23 cellular contexts compared by ENCODE assay signal in the genomic region with DNA sequence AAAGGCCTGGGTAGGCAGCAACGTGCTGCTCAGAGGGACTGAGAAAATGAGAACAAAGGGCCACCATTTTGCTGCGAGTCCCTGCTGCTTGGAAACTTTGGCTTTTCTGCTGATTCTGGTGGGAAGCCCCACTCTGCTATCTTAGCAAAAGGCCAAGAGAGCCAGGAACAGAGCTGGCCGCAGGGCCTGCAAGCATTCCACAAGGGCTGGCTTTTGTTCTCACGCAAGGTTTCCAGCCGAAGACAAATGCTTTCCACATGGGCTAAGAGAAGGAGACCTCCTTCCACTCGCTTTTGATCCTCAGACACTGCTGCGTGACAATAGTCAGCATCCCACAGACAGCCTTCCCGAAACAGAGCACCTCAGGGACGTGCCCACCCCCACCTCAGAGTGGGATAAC.
DNase-seq lines count a peak whose midpoint lies in the region; ATAC-seq and TF ChIP-seq lines count a peak whose summit lies in the region.
"Had no signal": no experiment of that assay in that cellular context is flagged by ENCODE, and none has a peak within 500 bp of the region (broad histone marks: within the 10 kb centered on the region; RNA-seq: fewer than 3 reads in every experiment).

No MANE protein-coding gene starts in this region.

- H3K18ac ChIP-seq in IMR-90 (ENCODE audit: low read depth, low read length), result no peak overlapping the region

- TF ChIP-seq POLR2A in IMR-90 (IDR thresholded peaks at IDR 0.05; ENCODE audit: low read depth, low read length), result no peak

- DNase-seq in DND-41 (no peak), IMR-90 (no peak), fibroblast of lung (ENCODE audit: low read depth in 2 of 2) (no peak), NCI-H1694 (lab: John Stamatoyannopoulos, UW) (no peak), mesothelial cell of epicardium (ENCODE audit: low spot score in 2 of 2, unreplicated experiment in 2 of 2) (no peak), GF-D8 (lab: John Stamatoyannopoulos, UW) (no peak)
- DNase-seq: activated CD4-positive, alpha-beta T cell treated with anti-CD3 and anti-CD28 coated beads for 1 hour; activated CD8-positive, alpha-beta T cell treated with anti-CD3 and anti-CD28 coated beads, Interleukin-2, amount 10 ng/mL, durations not matched to agents 7 days and 5 days; activated gamma-delta T cell; activated T-cell treated with anti-CD3 and anti-CD28 coated beads, Interleukin-2, amount 50 U/mL, for 1 hour; CD4-positive, CD25-positive, alpha-beta regulatory T cell; colonic mucosa; esophagus squamous epithelium; NCI-H187; NCI-H69; occipital lobe; substantia nigra had no signal

- no peaks in the 10 kb centered on the region for H4K20me1 ChIP-seq in DND-41 (ENCODE audit: insufficient read depth, low read length)
- H4K20me1 ChIP-seq in IMR-90 (ENCODE audit: insufficient read depth, low read length), result 0 out of 2 replicates have a peak, but pooled peaks cover 2% of the 10 kb centered on the region
- H4K20me1 ChIP-seq in fibroblast of lung (ENCODE audit: control insufficient read depth, extremely low read depth, insufficient read depth, low read length), result no peaks in the 10 kb centered on the region

- H2BK20ac ChIP-seq in IMR-90 (ENCODE audit: low read depth, low read length), result no peak overlapping the region

- in situ Hi-C loops in IMR-90 (cut with MboI; ENCODE audit: low sequenced_read_pairs), result no loop called here

- H2BK120ac ChIP-seq in IMR-90 (ENCODE audit: low read depth, low read length), result no peak overlapping the region

- H3K27me3 ChIP-seq in DND-41 (ENCODE audit: insufficient read depth, low read length, poor library complexity), result no peaks in the 10 kb centered on the region
- no peaks in the 10 kb centered on the region for H3K27me3 ChIP-seq in IMR-90 (ENCODE audit: control insufficient read depth, insufficient read depth, low read length)
- no peaks in the 10 kb centered on the region for H3K27me3 ChIP-seq in fibroblast of lung (ENCODE audit: control insufficient read depth, insufficient read depth, low read length)
- H3K27me3 ChIP-seq: colonic mucosa, esophagus squamous epithelium had no signal

- no peak overlapping the region for H3K27ac Mint-ChIP-seq in mesothelial cell of epicardium
- H3K27ac Mint-ChIP-seq: activated CD8-positive, alpha-beta T cell treated with anti-CD3 and anti-CD28 coated beads, Interleukin-2, amount 10 ng/mL, durations not matched to agents 7 days and 5 days; CD4-positive, CD25-positive, alpha-beta regulatory T cell; T-helper 1 cell treated with Interleukin-12 subunit alpha and Interleukin-12 subunit beta and Interleukin-4 antibody, amounts not matched to agents 30 μg/mL and 1 μg/mL, for 36 hours had no signal

- peaks cover 8% of the 10 kb centered on the region for H3K4me1 ChIP-seq in DND-41 (ENCODE audit: insufficient read depth, low read length)
- H3K4me1 ChIP-seq in IMR-90 (ENCODE audit: control insufficient read depth, insufficient read depth, low read length), result peaks cover 5% of the 10 kb centered on the region
- peaks cover 13% of the 10 kb centered on the region for H3K4me1 ChIP-seq in fibroblast of lung (ENCODE audit: control insufficient read depth, extremely low read depth, insufficient read depth, low read length)
- H3K4me1 ChIP-seq: colonic mucosa had no signal

- H2BK5ac ChIP-seq in IMR-90 (ENCODE audit: low read depth, low read length, poor library complexity, severe bottlenecking), result no peak overlapping the region

- no peaks in the 10 kb centered on the region for H3K79me2 ChIP-seq in DND-41 (ENCODE audit: insufficient read depth, low read length)
- H3K79me2 ChIP-seq in fibroblast of lung (ENCODE audit: control insufficient read depth, insufficient read depth, low read length), result no peaks in the 10 kb centered on the region

- H3K4me2 ChIP-seq in DND-41 (ENCODE audit: insufficient read depth, low read length) (no peak overlapping the region), IMR-90 (ENCODE audit: low read depth, low read length) (no peak overlapping the region), fibroblast of lung (ENCODE audit: extremely low read depth, insufficient read depth, low read length) (no peak overlapping the region)

- no peak overlapping the region for H2AK9ac ChIP-seq in IMR-90 (replicated peaks; ENCODE audit: low read depth, low read length, poor library complexity)

- H3K4me3 Mint-ChIP-seq in mesothelial cell of epicardium, result no peak overlapping the region
- H3K4me3 Mint-ChIP-seq: activated CD8-positive, alpha-beta T cell treated with anti-CD3 and anti-CD28 coated beads, Interleukin-2, amount 10 ng/mL, durations not matched to agents 7 days and 5 days; CD4-positive, CD25-positive, alpha-beta regulatory T cell; T-helper 1 cell treated with Interleukin-12 subunit alpha and Interleukin-12 subunit beta and Interleukin-4 antibody, amounts not matched to agents 30 μg/mL and 1 μg/mL, for 36 hours had no signal

- peaks cover 8% of the 10 kb centered on the region for H3K4me1 Mint-ChIP-seq in mesothelial cell of epicardium

- H2BK15ac ChIP-seq in IMR-90 (ENCODE audit: low read depth, low read length), result no peak overlapping the region

- no peak overlapping the region for H4K91ac ChIP-seq in IMR-90 (ENCODE audit: insufficient read depth, low read depth, low read length)

- BruUV-seq in IMR-90 (replicated peaks; lab: Mats Ljungman, UMichigan), result no TSS peak

- 0 out of 2 replicates have a peak, but pooled peaks cover 3% of the 10 kb centered on the region for H3K9me1 ChIP-seq in IMR-90 (ENCODE audit: insufficient read depth, low read length)

- H2AK5ac ChIP-seq in IMR-90 (ENCODE audit: low read depth, low read length), result 0 out of 2 replicates have a peak overlapping the region, but pooled peaks have one; percentile 8

- dilution Hi-C loops in IMR-90 (cut with HindIII; ENCODE audit: low sequenced_read_pairs, unreplicated experiment), result no loop called here

- no peak overlapping the region for H3K56ac ChIP-seq in IMR-90 (ENCODE audit: extremely low read depth, insufficient read depth, low read length)

- no peak overlapping the region for H3K14ac ChIP-seq in IMR-90 (replicated peaks; ENCODE audit: low read depth, low read length)

- TF ChIP-seq RAD21 in IMR-90 (IDR thresholded peaks at IDR 0.05; ENCODE audit: low read length), result no peak

- no peak overlapping the region for H3K23ac ChIP-seq in IMR-90 (ENCODE audit: low read depth, low read length)

- 0 out of 2 replicates have a peak overlapping the region, but pooled peaks have one; percentile 26 for H2AFZ ChIP-seq in DND-41 (ENCODE audit: low read depth, low read length)
- H2AFZ ChIP-seq in IMR-90 (replicated peaks; ENCODE audit: low read length, poor library complexity), result no peak overlapping the region
- peak overlapping the region; percentile 19 for H2AFZ ChIP-seq in fibroblast of lung (ENCODE audit: low read length)

- H3K27ac ChIP-seq in DND-41 (ENCODE audit: low read length), result no peak overlapping the region
- H3K27ac ChIP-seq in IMR-90 (ENCODE audit: insufficient read depth, low read length), result no peak overlapping the region
- H3K27ac ChIP-seq in fibroblast of lung (ENCODE audit: insufficient read depth, low read length), result peak overlapping the region; percentile 30
- H3K27ac ChIP-seq in skin epidermis, result peak overlapping the region in 20 of 21 experiments; percentile 3 to 91 (median 70)
- H3K27ac ChIP-seq: colonic mucosa, HL-60, RWPE1, SK-N-MC had no signal

- H3K36me3 ChIP-seq in DND-41 (ENCODE audit: insufficient read depth, low read length) (no peaks in the 10 kb centered on the region), IMR-90 (ENCODE audit: control insufficient read depth, insufficient read depth, low read length) (no peaks in the 10 kb centered on the region), fibroblast of lung (ENCODE audit: control insufficient read depth, insufficient read depth, low read length) (no peaks in the 10 kb centered on the region)
- H3K36me3 ChIP-seq: colonic mucosa, esophagus squamous epithelium had no signal

- no peak overlapping the region for H4K5ac ChIP-seq in IMR-90 (ENCODE audit: low read depth, low read length)

- CTCF ChIA-PET in IMR-90 (lab: Yijun Ruan, JAX), result no interaction called here

- TF ChIP-seq CTCF in DND-41 (IDR thresholded peaks at IDR 0.05; ENCODE audit: borderline replicate concordance, extremely low read depth, low read length, poor library complexity, severe bottlenecking) (no peak), IMR-90 (conservative IDR thresholded peaks at IDR 0.05; ENCODE audit: low read depth, low read length) (no peak), fibroblast of lung (conservative IDR thresholded peaks at IDR 0.05 in 1 of 2, IDR thresholded peaks at IDR 0.05 in 1 of 2; ENCODE audit: low read depth in 1 of 2, low read length in 2 of 2) (no peak), mesothelial cell of epicardium (IDR thresholded peaks at IDR 0.05; ENCODE audit: unreplicated experiment) (no peak)

- no peak overlapping the region for H3K4me3 ChIP-seq in DND-41 (ENCODE audit: low read depth in 1 of 2, low read length in 2 of 2)
- H3K4me3 ChIP-seq in IMR-90 (ENCODE audit: insufficient read depth, low read depth, low read length), result no peak overlapping the region
- H3K4me3 ChIP-seq in fibroblast of lung (replicated peaks in 1 of 4; ENCODE audit: control extremely low read depth in 1 of 4, insufficient read depth in 1 of 4, low read depth in 3 of 4, low read length in 4 of 4), result no peak overlapping the region
- no peak overlapping the region for H3K4me3 ChIP-seq in skin epidermis
- H3K4me3 ChIP-seq: colonic mucosa, esophagus squamous epithelium, SK-N-MC had no signal

- H4K8ac ChIP-seq in IMR-90 (ENCODE audit: low read depth in 2 of 2, low read length in 2 of 2), result no peak overlapping the region

- POLR2A ChIA-PET in IMR-90 (lab: Charles Lee; ENCODE audit: unreplicated experiment), result no interaction called here

- 90% methylated on average over 6 of the region's 9 CpGs; no CpG with 5 or more reads in 1 of the 2 experiments for WGBS in IMR-90 (ENCODE audit: extremely low coverage in 2 of 2, insufficient read length in 1 of 2), 2 experiments

- H3K79me1 ChIP-seq in IMR-90 (ENCODE audit: low read depth in 1 of 2, low read length in 2 of 2), result no peaks in the 10 kb centered on the region

- no peaks in the 10 kb centered on the region for H3K9me3 ChIP-seq in DND-41 (ENCODE audit: insufficient read depth, low read length, severe bottlenecking)
- no peaks in the 10 kb centered on the region for H3K9me3 ChIP-seq in IMR-90 (ENCODE audit: control insufficient read depth, insufficient read depth, low read length)
- H3K9me3 ChIP-seq in fibroblast of lung (ENCODE audit: control insufficient read depth, insufficient read depth, low read depth, low read length), result no peaks in the 10 kb centered on the region
- H3K9me3 ChIP-seq: colonic mucosa, esophagus squamous epithelium had no signal

- ATAC-seq in DND-41 (ENCODE audit: insufficient read depth, low read depth), result no peak
- no peak for ATAC-seq in IMR-90 (ENCODE audit: low read depth)
- ATAC-seq: activated CD8-positive, alpha-beta T cell treated with anti-CD3 and anti-CD28 coated beads, Interleukin-2, amount 10 ng/mL, durations not matched to agents 7 days and 5 days; HepG2 had no signal

- peaks cover 4% of the 10 kb centered on the region for H3K9me3 Mint-ChIP-seq in mesothelial cell of epicardium

- intact Hi-C loops in IMR-90 (cut with micrococcal nuclease), result no loop called here

- H3K36me3 Mint-ChIP-seq in mesothelial cell of epicardium, result no peaks in the 10 kb centered on the region
- H3K36me3 Mint-ChIP-seq: CD4-positive, CD25-positive, alpha-beta regulatory T cell had no signal

- no peak overlapping the region for H3K9ac ChIP-seq in DND-41 (ENCODE audit: low read depth, low read length)
- no peak overlapping the region for H3K9ac ChIP-seq in IMR-90 (ENCODE audit: low read depth, low read length)
- H3K9ac ChIP-seq in fibroblast of lung (ENCODE audit: insufficient read depth, low read length), result no peak overlapping the region

- H3K27me3 Mint-ChIP-seq in mesothelial cell of epicardium (ENCODE audit: low read depth), result no peaks in the 10 kb centered on the region
- H3K27me3 Mint-ChIP-seq: CD4-positive, CD25-positive, alpha-beta regulatory T cell had no signal

- no peak overlapping the region for H3K4ac ChIP-seq in IMR-90 (ENCODE audit: low read depth, low read length)

Comparison
In these comparisons a context has a peak if more than half of its experiments do, and no peak if none do; other contexts are left out.
1. H3K27ac ChIP-seq: peak in fibroblast of lung (single experiment) and skin epidermis (20 of 21); none in DND-41 (single experiment) and IMR-90 (single experiment).